1 cellular context compared by ENCODE assay signal in the genomic region with DNA sequence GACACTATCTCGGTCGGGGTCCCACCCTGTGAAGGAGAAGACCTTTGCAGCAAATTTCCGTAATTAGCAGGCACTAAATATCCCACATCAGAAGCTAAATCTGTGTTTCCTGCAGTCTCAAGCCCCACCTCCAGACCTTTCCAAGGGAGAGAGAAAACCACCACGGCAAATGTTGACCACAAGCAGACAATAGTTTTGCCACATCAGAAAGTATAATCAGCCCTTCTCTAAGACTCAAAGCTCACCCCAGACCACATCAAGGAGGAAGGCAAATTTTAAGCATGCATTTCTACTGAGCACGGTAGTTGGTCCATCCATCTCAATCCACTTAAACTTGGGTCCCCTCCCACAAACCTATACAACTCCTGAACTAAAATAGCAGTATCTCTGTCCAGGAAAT.
TF ChIP-seq lines count a peak whose summit lies in the region.

No MANE protein-coding gene starts in this region.

TF ChIP-seq in IMR-90, 13 proteins besides CTCF, POLR2A, EP300 and RAD21:
- TF ChIP-seq MAFK (IDR thresholded peaks at IDR 0.05; ENCODE audit: low read depth, low read length) = no peak
- no peak for TF ChIP-seq RFX5 (IDR thresholded peaks at IDR 0.05; ENCODE audit: low read depth, low read length)
- no peak for TF ChIP-seq SMC3 (IDR thresholded peaks at IDR 0.05; ENCODE audit: low read depth, low read length)
- no peak for TF ChIP-seq CHD1 (IDR thresholded peaks at IDR 0.05; ENCODE audit: low read depth, low read length)
- TF ChIP-seq NFE2L2 (IDR thresholded peaks at IDR 0.05; ENCODE audit: low read depth, low read length) = no peak
- TF ChIP-seq, protein P1, sequence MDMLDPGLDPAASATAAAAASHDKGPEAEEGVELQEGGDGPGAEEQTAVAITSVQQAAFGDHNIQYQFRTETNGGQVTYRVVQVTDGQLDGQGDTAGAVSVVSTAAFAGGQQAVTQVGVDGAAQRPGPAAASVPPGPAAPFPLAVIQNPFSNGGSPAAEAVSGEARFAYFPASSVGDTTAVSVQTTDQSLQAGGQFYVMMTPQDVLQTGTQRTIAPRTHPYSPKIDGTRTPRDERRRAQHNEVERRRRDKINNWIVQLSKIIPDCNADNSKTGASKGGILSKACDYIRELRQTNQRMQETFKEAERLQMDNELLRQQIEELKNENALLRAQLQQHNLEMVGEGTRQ (IDR thresholded peaks at IDR 0.05; ENCODE audit: low read depth, low read length) = no peak
